ENCODE assay signal across 8 cellular contexts in genomic region chr10:92914478-92915066, GRCh38.
DNase-seq lines count a peak whose midpoint lies in the region; ATAC-seq and TF ChIP-seq lines count a peak whose summit lies in the region.

No MANE protein-coding gene starts in this region.

- no peak overlapping the region for H3K4me2 ChIP-seq in PC-9

- no peaks in the 10 kb centered on the region for H3K27me3 ChIP-seq in PC-9 (ENCODE audit: insufficient read depth, low read depth)
- no peaks in the 10 kb centered on the region for H3K27me3 ChIP-seq in left ventricle myocardium inferior (ENCODE audit: low read depth)

- no peaks in the 10 kb centered on the region for H3K4me1 ChIP-seq in PC-9 (replicated peaks; ENCODE audit: insufficient read depth)
- peaks cover 24% of the 10 kb centered on the region for H3K4me1 ChIP-seq in left ventricle myocardium inferior

- TF ChIP-seq CTCF in AG10803 (conservative IDR thresholded peaks at IDR 0.05; ENCODE audit: low read length) = peak; percentile 82
- TF ChIP-seq CTCF in GM13976 (IDR thresholded peaks at IDR 0.05; ENCODE audit: borderline replicate concordance, control extremely low read depth, extremely low read depth, insufficient read depth, missing control alignments) = peak; percentile 71
- peak; percentile 71 for TF ChIP-seq CTCF in PC-9 (conservative IDR thresholded peaks at IDR 0.05)
- TF ChIP-seq CTCF in left ventricle myocardium inferior (IDR thresholded peaks at IDR 0.05; ENCODE audit: borderline replicate concordance) = peak; percentile 72

- no peaks in the 10 kb centered on the region for H3K9me3 Mint-ChIP-seq in activated naive CD4-positive, alpha-beta T cell treated with anti-CD3 and anti-CD28 coated beads, Interleukin-2, amount 50 U/mL, for 72 hours

- no peak overlapping the region for H2AFZ ChIP-seq in PC-9

- no peaks in the 10 kb centered on the region for H4K20me1 ChIP-seq in PC-9 (ENCODE audit: insufficient read depth)

- no peak overlapping the region for H3K4me3 ChIP-seq in AG10803 (ENCODE audit: low read length)
- H3K4me3 ChIP-seq in PC-9 = no peak overlapping the region
- H3K4me3 ChIP-seq in left ventricle myocardium inferior = no peak overlapping the region

- in situ Hi-C loops in GM13976 (cut with MboI; ENCODE audit: low sequenced_read_pairs, unreplicated experiment) = no loop called here

- H3K36me3 ChIP-seq in PC-9 (ENCODE audit: low read depth) (no peaks in the 10 kb centered on the region), left ventricle myocardium inferior (peaks cover 15% of the 10 kb centered on the region)

- H3K9me2 ChIP-seq in PC-9 (ENCODE audit: insufficient read depth) = no peaks in the 10 kb centered on the region

- BruUV-seq in PC-9 (replicated peaks; lab: Mats Ljungman, UMichigan) = no TSS peak

- H3K27ac Mint-ChIP-seq in activated naive CD4-positive, alpha-beta T cell treated with anti-CD3 and anti-CD28 coated beads, Interleukin-2, amount 50 U/mL, for 72 hours = no peak overlapping the region

- H3F3A ChIP-seq in PC-9 (ENCODE audit: insufficient read depth, low read depth) = no peaks in the 10 kb centered on the region

- DNase-seq in AG10803 (ENCODE audit: low read depth) (peak; percentile 43), GM13976 (ENCODE audit: low spot score) (peak; percentile 41), PC-9 (peak; percentile 29 to 37), left ventricle myocardium inferior (no peak), smooth muscle cell of the brain vasculature (ENCODE audit: low read depth, low spot score) (peak; percentile 7)
- DNase-seq in activated naive CD4-positive, alpha-beta T cell treated with anti-CD3 and anti-CD28 coated beads, Interleukin-2, amount 50 U/mL, for 72 hours (ENCODE audit: low spot score in 2 of 2) = peak in 1 of 2 donors; percentile 61

- CTCF ChIA-PET in PC-9 (lab: Charles Lee) = interaction anchor here (0.6 kb wide), 1 partner anchor 13 kb away, joined by 3 read pairs; no protein-coding TSS in a partner anchor

- H3K27ac ChIP-seq in PC-9 (no peak overlapping the region), left ventricle myocardium inferior (replicated peaks) (peak overlapping the region; percentile 10)

- POLR2A ChIA-PET in PC-9 (lab: Charles Lee; ENCODE audit: unreplicated experiment) = no interaction called here

- H3K79me2 ChIP-seq in PC-9 (ENCODE audit: low read depth) = no peaks in the 10 kb centered on the region

- intact Hi-C loops in PC-9 (cut with micrococcal nuclease; ENCODE audit: unreplicated experiment) (no loop called here), left ventricle myocardium inferior (cut with micrococcal nuclease) (no loop called here)

- H3K9me3 ChIP-seq in PC-9 (ENCODE audit: insufficient read depth, low read depth) (no peaks in the 10 kb centered on the region), left ventricle myocardium inferior (replicated peaks) (no peaks in the 10 kb centered on the region)

- no peaks in the 10 kb centered on the region for H3K36me3 Mint-ChIP-seq in activated naive CD4-positive, alpha-beta T cell treated with anti-CD3 and anti-CD28 coated beads, Interleukin-2, amount 50 U/mL, for 72 hours

- ATAC-seq in HG03558 (IDR thresholded peaks at IDR 0.05; ENCODE audit: extremely low read depth, unreplicated experiment) (peak; percentile 56), GM18520 (IDR thresholded peaks at IDR 0.05; ENCODE audit: unreplicated experiment) (no peak)
- peak; percentile 57 to 77 for ATAC-seq in activated naive CD4-positive, alpha-beta T cell treated with anti-CD3 and anti-CD28 coated beads, Interleukin-2, amount 50 U/mL, for 72 hours
